In genomic region chr16:67846063-67846319, GRCh38 we compare ENCODE assay signal across 8 cellular contexts. TPM values are rescaled to one million over a fixed set of nuclear protein-coding genes. Genes with fewer than 3 reads are reported as not detected.
A peak's percentile ranks its signal among the peaks of the same experiment; 100 is the strongest.
DNase-seq lines count a peak whose midpoint lies in the region; ATAC-seq and TF ChIP-seq lines count a peak whose summit lies in the region.

No MANE protein-coding gene starts in this region.

- WGBS in lung, 2 donors = 7 to 9% methylated on average over 2 of the region's 2 CpGs

- H3K36me3 Mint-ChIP-seq in activated naive CD4-positive, alpha-beta T cell treated with anti-CD3 and anti-CD28 coated beads, Interleukin-2, amount 50 U/mL, for 24 hours = no peaks in the 10 kb centered on the region

- DNase-seq in activated naive CD4-positive, alpha-beta T cell (lab: John Stamatoyannopoulos, UW) = no peak
- DNase-seq in astrocyte of the spinal cord (ENCODE audit: low read depth, low spot score) (no peak), lung (ENCODE audit: low spot score) (no peak), upper lobe of right lung (no peak), posterior cingulate gyrus (no peak), NCI-H2107 treated with DMSO at 0.1 percent for 48 hours (lab: John Stamatoyannopoulos, UW; ENCODE audit: unreplicated experiment) (no peak), NK-92 (lab: John Stamatoyannopoulos, UW; ENCODE audit: unreplicated experiment) (no peak)

- no peaks in the 10 kb centered on the region for H3K9me3 ChIP-seq in lung (ENCODE audit: control insufficient read depth in 2 of 2, insufficient read depth in 1 of 2, low read length in 1 of 2)
- no peaks in the 10 kb centered on the region for H3K9me3 ChIP-seq in upper lobe of right lung

- no peaks in the 10 kb centered on the region for H3K9me3 Mint-ChIP-seq in activated naive CD4-positive, alpha-beta T cell treated with anti-CD3 and anti-CD28 coated beads, Interleukin-2, amount 50 U/mL, for 24 hours

- H3K27ac ChIP-seq in lung (ENCODE audit: low read depth in 1 of 2, low read length in 1 of 2) (peak overlapping the region; percentile 93 to 97), upper lobe of right lung (peak overlapping the region; percentile 88)

- H3K27me3 ChIP-seq in lung (ENCODE audit: control insufficient read depth, insufficient read depth) (no peaks in the 10 kb centered on the region), upper lobe of right lung (no peaks in the 10 kb centered on the region)

- H3K27me3 Mint-ChIP-seq in activated naive CD4-positive, alpha-beta T cell treated with anti-CD3 and anti-CD28 coated beads, Interleukin-2, amount 50 U/mL, for 24 hours = no peaks in the 10 kb centered on the region

- peak overlapping the region; percentile 90 for H3K27ac Mint-ChIP-seq in activated naive CD4-positive, alpha-beta T cell treated with anti-CD3 and anti-CD28 coated beads, Interleukin-2, amount 50 U/mL, for 24 hours

- TF ChIP-seq CTCF in astrocyte of the spinal cord (IDR thresholded peaks at IDR 0.05; ENCODE audit: low read depth, low read length) (no peak), lung (IDR thresholded peaks at IDR 0.05; ENCODE audit: control extremely low read depth, extremely low read depth) (no peak), upper lobe of right lung (IDR thresholded peaks at IDR 0.05) (no peak)

- peak overlapping the region; percentile 92 for H3K4me3 Mint-ChIP-seq in activated naive CD4-positive, alpha-beta T cell treated with anti-CD3 and anti-CD28 coated beads, Interleukin-2, amount 50 U/mL, for 24 hours

- H3K4me3 ChIP-seq in astrocyte of the spinal cord (ENCODE audit: low read depth, low read length) (peak overlapping the region; percentile 78), lung (peak overlapping the region; percentile 78), upper lobe of right lung (peak overlapping the region; percentile 100)

- intact Hi-C loops in upper lobe of right lung (cut with DNase I) (no loop called here), posterior cingulate gyrus (cut with DNase I) (loop anchor here (5.0 to 10.0 kb wide), 4 partner anchors 49 to 321 kb away; partner anchors contain the start of genes ACD, C16orf86, ENKD1 and PARD6A)

- H3K36me3 ChIP-seq in lung (ENCODE audit: control insufficient read depth in 2 of 2, insufficient read depth in 2 of 2, low read length in 2 of 2) = peaks cover 0 to 3% of the 10 kb centered on the region in 2 donors
- no peaks in the 10 kb centered on the region for H3K36me3 ChIP-seq in upper lobe of right lung

- H3K4me1 ChIP-seq in lung (ENCODE audit: control insufficient read depth in 2 of 2, insufficient read depth in 2 of 2, low read length in 2 of 2) (peaks cover 20 to 21% of the 10 kb centered on the region in 2 donors), upper lobe of right lung (peaks cover 45% of the 10 kb centered on the region)

- H3K4me1 Mint-ChIP-seq in activated naive CD4-positive, alpha-beta T cell treated with anti-CD3 and anti-CD28 coated beads, Interleukin-2, amount 50 U/mL, for 24 hours = peaks cover 49% of the 10 kb centered on the region

- ATAC-seq in lung (ENCODE audit: insufficient read depth, low FRiP score) = no peak
- ATAC-seq in upper lobe of right lung = no peak

- in situ Hi-C loops in astrocyte of the spinal cord (cut with HindIII; ENCODE audit: low sequenced_read_pairs) = no loop called here

RNA-seq across cellular contexts. Expression of gene NUTF2, which starts 0.7 kb away (rescaled TPM):
- 10 to 100 TPM; 49.7 to 98.9 TPM for total RNA-seq in lung
- 100 to 1,000 TPM; 104 to 164 TPM for polyA plus RNA-seq in lung
- 55.0 TPM for total RNA-seq in upper lobe of right lung

RNA-seq across cellular contexts. Expression of gene CENPT, which starts 1.5 kb away (rescaled TPM):
- 10 to 100 TPM; 28.5 to 35.4 TPM for total RNA-seq in lung
- 10 to 100 TPM; 30.6 to 47.5 TPM for polyA plus RNA-seq in lung
- total RNA-seq in upper lobe of right lung = 30.0 TPM

RNA-seq across cellular contexts. Expression of gene THAP11, which starts 3.9 kb away (rescaled TPM):
- total RNA-seq in lung (10 to 100 TPM; 27.8 to 31.1 TPM), upper lobe of right lung (25.1 TPM)
- 10 to 100 TPM in 1 of 2 donors, 1 to 10 TPM in 1; 9.6 to 21.5 TPM for polyA plus RNA-seq in lung

RNA-seq across cellular contexts. Expression of gene EDC4, which starts 26.9 kb away (rescaled TPM):
- total RNA-seq in lung (10 to 100 TPM; 41.9 to 60.5 TPM), upper lobe of right lung (48.8 TPM)
- polyA plus RNA-seq in lung = 10 to 100 TPM; 33.5 to 37.0 TPM

RNA-seq across cellular contexts. Expression of gene NRN1L, which starts 38.7 kb away (rescaled TPM):
- total RNA-seq in lung (1 to 10 TPM; 2.1 to 5.8 TPM), upper lobe of right lung (0.69 TPM)
- polyA plus RNA-seq in lung = 1 to 10 TPM; 1.1 to 5.0 TPM
